19 cellular contexts compared by ENCODE assay signal in genomic region chr2:157432475-157433106, GRCh38. TPM values are rescaled to one million over a fixed set of nuclear protein-coding genes. Genes with fewer than 3 reads are reported as not detected.
DNase-seq lines count a peak whose midpoint lies in the region; ATAC-seq, FAIRE-seq and TF ChIP-seq lines count a peak whose summit lies in the region.
"Had no signal": no experiment of that assay in that cellular context is flagged by ENCODE, and none has a peak within 500 bp of the region (broad histone marks: within the 10 kb centered on the region; RNA-seq: fewer than 3 reads in every experiment).

No MANE protein-coding gene starts in this region.

- H3K4me1 Mint-ChIP-seq in CD4-positive, CD25-positive, alpha-beta regulatory T cell, result peaks cover 47 to 85% (median 76%) of the 10 kb centered on the region in 4 donors
- H3K4me1 Mint-ChIP-seq in activated naive CD8-positive, alpha-beta T cell (ENCODE audit: low read depth), result peaks cover 72% of the 10 kb centered on the region
- H3K4me1 Mint-ChIP-seq in naive thymus-derived CD8-positive, alpha-beta T cell, result peaks cover 50 to 93% (median 83%) of the 10 kb centered on the region in 4 donors

- H3K27ac Mint-ChIP-seq in CD4-positive, CD25-positive, alpha-beta regulatory T cell, result peak overlapping the region; percentile 68 to 99 (median 86)
- H3K27ac Mint-ChIP-seq in activated naive CD8-positive, alpha-beta T cell, result peak overlapping the region; percentile 99
- H3K27ac Mint-ChIP-seq in naive thymus-derived CD8-positive, alpha-beta T cell, result peak overlapping the region; percentile 90 to 100 (median 93)
- H3K27ac Mint-ChIP-seq: endodermal cell had no signal

- H3K27me3 Mint-ChIP-seq in CD4-positive, CD25-positive, alpha-beta regulatory T cell, result no peaks in the 10 kb centered on the region
- H3K27me3 Mint-ChIP-seq in activated naive CD8-positive, alpha-beta T cell, result no peaks in the 10 kb centered on the region
- no peaks in the 10 kb centered on the region for H3K27me3 Mint-ChIP-seq in naive thymus-derived CD8-positive, alpha-beta T cell

- H3K9me3 Mint-ChIP-seq in CD4-positive, CD25-positive, alpha-beta regulatory T cell, result peaks cover 0 to 4% (median 1%) of the 10 kb centered on the region in 7 donors
- no peaks in the 10 kb centered on the region for H3K9me3 Mint-ChIP-seq in activated naive CD8-positive, alpha-beta T cell (ENCODE audit: low read depth)
- H3K9me3 Mint-ChIP-seq in naive thymus-derived CD8-positive, alpha-beta T cell, result no peaks in the 10 kb centered on the region
- H3K9me3 Mint-ChIP-seq: endodermal cell, neural crest cell had no signal

- no peak for ATAC-seq in CD4-positive, CD25-positive, alpha-beta regulatory T cell (ENCODE audit: low read depth in 2 of 2)
- ATAC-seq in naive thymus-derived CD8-positive, alpha-beta T cell, result no peak
- ATAC-seq in HG03460 (IDR thresholded peaks at IDR 0.05; ENCODE audit: unreplicated experiment), result no peak
- ATAC-seq: Right ventricle myocardium inferior had no signal

- H3K27ac ChIP-seq in CD4-positive, CD25-positive, alpha-beta regulatory T cell (ENCODE audit: insufficient read depth, low read length, poor library complexity, severe bottlenecking), result peak overlapping the region; percentile 93
- H3K27ac ChIP-seq: breast epithelium, GM23248, thoracic aorta had no signal

- H3K4me3 ChIP-seq in CD4-positive, CD25-positive, alpha-beta regulatory T cell (ENCODE audit: low read depth, low read length), result peak overlapping the region; percentile 100
- H3K4me3 ChIP-seq: breast epithelium, GM23248, thoracic aorta had no signal

- TF ChIP-seq POLR2A in GM12891 (IDR thresholded peaks at IDR 0.05; ENCODE audit: low read depth, low read length), result no peak; the same call in 1 of the 2 replicates

- H3K27me3 ChIP-seq in CD4-positive, CD25-positive, alpha-beta regulatory T cell (ENCODE audit: control insufficient read depth, insufficient read depth, low read length), result no peaks in the 10 kb centered on the region
- H3K27me3 ChIP-seq: breast epithelium had no signal

- CTCF ChIA-PET in GM10248 (lab: Yijun Ruan, JAX), result interaction anchor here (1.0 to 1.7 kb wide), 7 partner anchors 9 to 130 kb away, joined by 3 to 4 read pairs (median 4); no protein-coding TSS in a partner anchor

- POLR2A ChIA-PET in naive thymus-derived CD8-positive, alpha-beta T cell (lab: Charles Lee), result interaction anchor here (0.6 to 18.0 kb wide), 11 partner anchors 4 to 101 kb away, joined by 3 to 411 read pairs (median 7); partner anchors contain the start of genes CYTIP and ERMN
- POLR2A ChIA-PET in GM10248 (lab: Yijun Ruan, JAX), result no interaction called here

- peaks cover 75% of the 10 kb centered on the region for H3K4me1 ChIP-seq in CD4-positive, CD25-positive, alpha-beta regulatory T cell (ENCODE audit: control insufficient read depth, insufficient read depth, low read length, poor library complexity, severe bottlenecking)
- H3K4me1 ChIP-seq: breast epithelium had no signal

- peaks cover 81% of the 10 kb centered on the region for H3K36me3 Mint-ChIP-seq in CD4-positive, CD25-positive, alpha-beta regulatory T cell
- H3K36me3 Mint-ChIP-seq in activated naive CD8-positive, alpha-beta T cell, result peaks cover 76% of the 10 kb centered on the region
- H3K36me3 Mint-ChIP-seq in naive thymus-derived CD8-positive, alpha-beta T cell, result peaks cover 72 to 98% (median 86%) of the 10 kb centered on the region in 3 donors

- no peak for TF ChIP-seq CTCF in GM10248 (IDR thresholded peaks at IDR 0.05; ENCODE audit: control extremely low read depth, extremely low read depth, low read depth, missing control alignments)

- no peak for DNase-seq in CD4-positive, CD25-positive, alpha-beta regulatory T cell
- no peak for DNase-seq in GM12891 (ENCODE audit: insufficient read length, low spot score)
- DNase-seq in naive thymus-derived CD8-positive, alpha-beta T cell, result no peak
- DNase-seq in GM10248 (ENCODE audit: extremely low spot score), result no peak
- no peak for DNase-seq in RCC 7860 (ENCODE audit: low spot score)
- no peak for DNase-seq in NCI-H2227 treated with DMSO at 0.1 percent for 48 hours (lab: John Stamatoyannopoulos, UW)
- DNase-seq: activated CD4-positive, alpha-beta T cell treated with anti-CD3 and anti-CD28 coated beads, Interleukin-2, amount 50 U/mL, for 1 hour; activated gamma-delta T cell treated with Interleukin-2 at 50 U/mL for 16 hours; endodermal cell; GM23248; left ventricle myocardium superior; NCI-H146; NCI-H446 treated with DMSO at 0.1 percent for 48 hours had no signal

- H3K9me3 ChIP-seq in CD4-positive, CD25-positive, alpha-beta regulatory T cell (ENCODE audit: control insufficient read depth in 2 of 2, low read length in 2 of 2), result no peaks in the 10 kb centered on the region
- H3K9me3 ChIP-seq: breast epithelium, thoracic aorta had no signal

- FAIRE-seq in GM12891 (lab: Jason Lieb, UNC) (no peak), RCC 7860 (lab: Jason Lieb, UNC) (no peak)

- peak overlapping the region; percentile 89 to 96 (median 94) for H3K4me3 Mint-ChIP-seq in CD4-positive, CD25-positive, alpha-beta regulatory T cell
- peak overlapping the region; percentile 99 for H3K4me3 Mint-ChIP-seq in activated naive CD8-positive, alpha-beta T cell
- H3K4me3 Mint-ChIP-seq in naive thymus-derived CD8-positive, alpha-beta T cell, result peak overlapping the region; percentile 84 to 99 (median 94)
- H3K4me3 Mint-ChIP-seq: endodermal cell, neural crest cell had no signal

- peaks cover 76% of the 10 kb centered on the region for H3K36me3 ChIP-seq in CD4-positive, CD25-positive, alpha-beta regulatory T cell (ENCODE audit: control insufficient read depth, insufficient read depth, low read length)
- H3K36me3 ChIP-seq: breast epithelium, thoracic aorta had no signal

TF ChIP-seq in GM12891, 5 proteins besides CTCF, POLR2A, EP300 and RAD21:
- TF ChIP-seq POLR2AphosphoS5 (IDR thresholded peaks at IDR 0.05; ENCODE audit: low read depth, low read length) (0 out of 2 replicates have a peak, but pooled peaks have one; percentile 27), POU2F2 (IDR thresholded peaks at IDR 0.05; ENCODE audit: low read depth, low read length) (no peak)

RNA-seq across cellular contexts. Expression of gene CYTIP, which starts 11.3 kb away (rescaled TPM):
- total RNA-seq in CD4-positive, CD25-positive, alpha-beta regulatory T cell, result 454 TPM
- polyA plus RNA-seq in CD4-positive, CD25-positive, alpha-beta regulatory T cell, result 100 to 1,000 TPM; 123 to 205 (median 150) TPM
- 70.8 TPM for polyA plus RNA-seq in GM12891 (2012; ENCODE audit: low read depth, missing spikeins)
- total RNA-seq in naive thymus-derived CD8-positive, alpha-beta T cell, result 100 to 1,000 TPM; 308 to 341 TPM
- 100 to 1,000 TPM; 140 to 220 (median 155) TPM for polyA plus RNA-seq in naive thymus-derived CD8-positive, alpha-beta T cell
- total RNA-seq: GM23248 had no signal
- polyA plus RNA-seq: GM23248 had no signal
